ENCODE assay signal across 8 cellular contexts in the genomic region with DNA sequence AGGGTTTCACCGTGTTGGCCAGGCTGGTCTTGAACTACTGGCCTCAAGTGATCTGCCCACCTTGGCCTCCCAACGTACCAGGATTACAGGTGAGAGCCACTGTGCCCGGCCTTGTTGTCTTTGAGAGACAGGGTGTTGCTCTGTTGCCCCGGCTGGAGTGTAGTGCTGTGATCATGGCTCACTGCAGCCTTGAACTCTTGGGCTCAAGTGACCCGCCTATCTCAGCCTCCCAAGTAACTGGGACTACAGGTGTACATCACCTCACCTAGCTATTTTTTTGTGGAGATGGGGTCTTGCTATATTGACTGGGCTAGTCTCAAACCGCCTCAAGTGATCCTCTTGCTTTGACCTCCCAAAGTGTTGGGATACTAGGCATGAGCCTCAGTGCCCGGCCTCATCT.
"Had no signal": no experiment of that assay in that cellular context is flagged by ENCODE, and none has a peak within 500 bp of the region (broad histone marks: within the 10 kb centered on the region; RNA-seq: fewer than 3 reads in every experiment).

No MANE protein-coding gene starts in this region.

- H3K4me3 ChIP-seq: GM12878 had no signal

- FAIRE-seq: G401.6, GM12878, GM12891, GM12892, GM18507, GM19239 had no signal

- ATAC-seq: GM12878 had no signal

- DNase-seq: GDM1, GF-D8 had no signal
